In the genomic region with DNA sequence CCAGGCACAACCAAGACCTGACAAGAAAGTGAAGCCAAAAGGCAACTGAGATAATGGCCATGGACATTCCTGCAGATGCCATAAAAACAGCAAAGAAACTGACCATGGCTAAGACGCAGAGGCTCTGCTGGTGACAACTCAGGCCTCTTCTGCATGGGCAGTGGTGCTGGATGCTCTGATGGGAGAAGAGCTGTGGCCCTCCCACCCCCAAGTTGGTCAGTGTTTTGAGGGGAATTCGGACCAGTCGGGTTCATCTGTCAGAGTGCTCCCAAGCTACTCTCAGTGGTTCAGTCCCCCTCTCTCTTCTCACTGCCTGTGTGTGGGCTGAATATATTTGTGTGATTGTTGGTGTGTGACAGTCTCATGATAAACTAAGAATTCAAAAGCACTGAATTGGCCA, we compare ENCODE assay signal across 31 cellular contexts.
"Had no signal": no experiment of that assay in that cellular context is flagged by ENCODE, and none has a peak within 500 bp of the region (broad histone marks: within the 10 kb centered on the region; RNA-seq: fewer than 3 reads in every experiment).

No MANE protein-coding gene starts in this region.

- H3K36me3 ChIP-seq: adrenal gland had no signal

- H3K27ac Mint-ChIP-seq: activated CD4-positive, alpha-beta memory T cell treated with anti-CD3 and anti-CD28 coated beads, Interleukin-2, amount 10 ng/mL, durations not matched to agents 7 days and 5 days; activated CD4-positive, alpha-beta T cell treated with anti-CD3 and anti-CD28 coated beads, Interleukin-2, amount 10 ng/mL, durations not matched to agents 7 days and 5 days; activated naive CD4-positive, alpha-beta T cell treated with anti-CD3 and anti-CD28 coated beads for 36 hours; activated naive CD4-positive, alpha-beta T cell treated with anti-CD3 and anti-CD28 coated beads, Interleukin-2, amount 50 U/mL, for 24 hours; activated naive CD8-positive, alpha-beta T cell treated with anti-CD3 and anti-CD28 coated beads for 36 hours; activated naive CD8-positive, alpha-beta T cell treated with anti-CD3 and anti-CD28 coated beads, Interleukin-2, amount 50 U/mL, for 24 hours; activated T-helper 1 cell treated with anti-CD3 and anti-CD28 coated beads, Interleukin-12 subunit alpha, Interleukin-12 subunit beta, Interleukin-2, Interleukin-4 antibody, amounts not matched to agents 30 ng/mL and 10 ng/mL and 1 ng/mL, durations not matched to agents 14 hours and 24 hours and 36 hours; activated T-helper 2 cell treated with anti-CD3 and anti-CD28 coated beads, Interferon-gamma antibody, Interleukin-2, Interleukin-4, amounts not matched to agents 10 μg/mL and 5 μg/mL and 100 μg/mL, durations not matched to agents 14 hours and 24 hours and 36 hours; dendritic cell treated with granulocyte-macrophage colony-stimulating factor and Interleukin-4, amounts not matched to agents 40 ng/mL and 50 ng/mL, for 4 days; endodermal cell; WTC11 had no signal

- H3K4me1 Mint-ChIP-seq: activated CD4-positive, alpha-beta memory T cell treated with anti-CD3 and anti-CD28 coated beads, Interleukin-2, amount 10 ng/mL, durations not matched to agents 7 days and 5 days; activated CD4-positive, alpha-beta T cell treated with anti-CD3 and anti-CD28 coated beads, Interleukin-2, amount 10 ng/mL, durations not matched to agents 7 days and 5 days; activated naive CD4-positive, alpha-beta T cell treated with anti-CD3 and anti-CD28 coated beads, Interleukin-2, amount 50 U/mL, for 24 hours; activated naive CD8-positive, alpha-beta T cell treated with anti-CD3 and anti-CD28 coated beads for 36 hours; activated naive CD8-positive, alpha-beta T cell treated with anti-CD3 and anti-CD28 coated beads, Interleukin-2, amount 50 U/mL, for 24 hours; endodermal cell had no signal

- H3K9me3 Mint-ChIP-seq: activated CD4-positive, alpha-beta memory T cell treated with anti-CD3 and anti-CD28 coated beads, Interleukin-2, amount 10 ng/mL, durations not matched to agents 7 days and 5 days; activated CD4-positive, alpha-beta T cell treated with anti-CD3 and anti-CD28 coated beads, Interleukin-2, amount 10 ng/mL, durations not matched to agents 7 days and 5 days; activated naive CD4-positive, alpha-beta T cell treated with anti-CD3 and anti-CD28 coated beads for 36 hours; activated naive CD4-positive, alpha-beta T cell treated with anti-CD3 and anti-CD28 coated beads, Interleukin-2, amount 50 U/mL, for 24 hours; activated naive CD8-positive, alpha-beta T cell treated with anti-CD3 and anti-CD28 coated beads for 36 hours; activated naive CD8-positive, alpha-beta T cell treated with anti-CD3 and anti-CD28 coated beads, Interleukin-2, amount 50 U/mL, for 24 hours; activated T-helper 1 cell treated with anti-CD3 and anti-CD28 coated beads, Interleukin-12 subunit alpha, Interleukin-12 subunit beta, Interleukin-2, Interleukin-4 antibody, amounts not matched to agents 30 ng/mL and 10 ng/mL and 1 ng/mL, durations not matched to agents 14 hours and 24 hours and 36 hours; activated T-helper 2 cell treated with anti-CD3 and anti-CD28 coated beads, Interferon-gamma antibody, Interleukin-2, Interleukin-4, amounts not matched to agents 10 μg/mL and 5 μg/mL and 100 μg/mL, durations not matched to agents 14 hours and 24 hours and 36 hours; dendritic cell treated with granulocyte-macrophage colony-stimulating factor and Interleukin-4, amounts not matched to agents 40 ng/mL and 50 ng/mL, for 4 days; endodermal cell had no signal

- DNase-seq: activated CD4-positive, alpha-beta memory T cell treated with anti-CD3 and anti-CD28 coated beads, Interleukin-2, amount 10 ng/mL, durations not matched to agents 7 days and 5 days; activated CD4-positive, alpha-beta T cell treated with anti-CD3 and anti-CD28 coated beads for 1 hour; activated CD4-positive, alpha-beta T cell treated with anti-CD3 and anti-CD28 coated beads for 4 hours; activated CD4-positive, alpha-beta T cell treated with anti-CD3 and anti-CD28 coated beads, Interleukin-2, amount 10 ng/mL, durations not matched to agents 7 days and 5 days; activated CD4-positive, alpha-beta T cell treated with anti-CD3 and anti-CD28 coated beads, Interleukin-2, amount 50 U/mL, for 4 hours; activated effector memory CD4-positive, alpha-beta T cell treated with anti-CD3 and anti-CD28 coated beads, Interleukin-2, amount 50 U/mL, for 16 hours; activated naive CD4-positive, alpha-beta T cell treated with anti-CD3 and anti-CD28 coated beads for 36 hours; activated naive CD8-positive, alpha-beta T cell treated with anti-CD3 and anti-CD28 coated beads for 36 hours; activated naive CD8-positive, alpha-beta T cell treated with anti-CD3 and anti-CD28 coated beads, Interleukin-2, amount 50 U/mL, for 24 hours; activated T-cell treated with anti-CD3 and anti-CD28 coated beads, Interleukin-2, amount 50 U/mL, for 1 hour; activated T-cell treated with anti-CD3 and anti-CD28 coated beads, Interleukin-2, amount 50 U/mL, for 48 hours; adrenal gland; amygdala; aorta; body of pancreas; caudate nucleus; cerebellar nuclear complex; dorsolateral prefrontal cortex; effector memory CD4-positive, alpha-beta T cell; endodermal cell; foreskin fibroblast; glutamatergic neuron; T-helper 2 cell had no signal

- H3K4me3 Mint-ChIP-seq: activated CD4-positive, alpha-beta memory T cell treated with anti-CD3 and anti-CD28 coated beads, Interleukin-2, amount 10 ng/mL, durations not matched to agents 7 days and 5 days; activated CD4-positive, alpha-beta T cell treated with anti-CD3 and anti-CD28 coated beads, Interleukin-2, amount 10 ng/mL, durations not matched to agents 7 days and 5 days; activated naive CD4-positive, alpha-beta T cell treated with anti-CD3 and anti-CD28 coated beads for 36 hours; activated naive CD4-positive, alpha-beta T cell treated with anti-CD3 and anti-CD28 coated beads, Interleukin-2, amount 50 U/mL, for 24 hours; activated naive CD8-positive, alpha-beta T cell treated with anti-CD3 and anti-CD28 coated beads for 36 hours; activated naive CD8-positive, alpha-beta T cell treated with anti-CD3 and anti-CD28 coated beads, Interleukin-2, amount 50 U/mL, for 24 hours; activated T-helper 1 cell treated with anti-CD3 and anti-CD28 coated beads, Interleukin-12 subunit alpha, Interleukin-12 subunit beta, Interleukin-2, Interleukin-4 antibody, amounts not matched to agents 30 ng/mL and 10 ng/mL and 1 ng/mL, durations not matched to agents 14 hours and 24 hours and 36 hours; dendritic cell treated with granulocyte-macrophage colony-stimulating factor and Interleukin-4, amounts not matched to agents 40 ng/mL and 50 ng/mL, for 4 days; endodermal cell; WTC11 had no signal

- H3K36me3 Mint-ChIP-seq: activated naive CD4-positive, alpha-beta T cell treated with anti-CD3 and anti-CD28 coated beads, Interleukin-2, amount 50 U/mL, for 24 hours; activated naive CD8-positive, alpha-beta T cell treated with anti-CD3 and anti-CD28 coated beads for 36 hours; WTC11 had no signal

- H3K9me3 ChIP-seq: adrenal gland, body of pancreas had no signal

- H3K27ac ChIP-seq: adrenal gland, body of pancreas, coronary artery, dorsolateral prefrontal cortex, VCaP had no signal

- ATAC-seq: activated naive CD8-positive, alpha-beta T cell treated with anti-CD3 and anti-CD28 coated beads, Interleukin-2, amount 50 U/mL, for 24 hours; body of pancreas; esophagus mucosa; WTC11 had no signal

- H3K4me3 ChIP-seq: adrenal gland, body of pancreas, coronary artery, dorsolateral prefrontal cortex had no signal
